Comparison of ENCODE assay signal across 8 cellular contexts in the genomic region with DNA sequence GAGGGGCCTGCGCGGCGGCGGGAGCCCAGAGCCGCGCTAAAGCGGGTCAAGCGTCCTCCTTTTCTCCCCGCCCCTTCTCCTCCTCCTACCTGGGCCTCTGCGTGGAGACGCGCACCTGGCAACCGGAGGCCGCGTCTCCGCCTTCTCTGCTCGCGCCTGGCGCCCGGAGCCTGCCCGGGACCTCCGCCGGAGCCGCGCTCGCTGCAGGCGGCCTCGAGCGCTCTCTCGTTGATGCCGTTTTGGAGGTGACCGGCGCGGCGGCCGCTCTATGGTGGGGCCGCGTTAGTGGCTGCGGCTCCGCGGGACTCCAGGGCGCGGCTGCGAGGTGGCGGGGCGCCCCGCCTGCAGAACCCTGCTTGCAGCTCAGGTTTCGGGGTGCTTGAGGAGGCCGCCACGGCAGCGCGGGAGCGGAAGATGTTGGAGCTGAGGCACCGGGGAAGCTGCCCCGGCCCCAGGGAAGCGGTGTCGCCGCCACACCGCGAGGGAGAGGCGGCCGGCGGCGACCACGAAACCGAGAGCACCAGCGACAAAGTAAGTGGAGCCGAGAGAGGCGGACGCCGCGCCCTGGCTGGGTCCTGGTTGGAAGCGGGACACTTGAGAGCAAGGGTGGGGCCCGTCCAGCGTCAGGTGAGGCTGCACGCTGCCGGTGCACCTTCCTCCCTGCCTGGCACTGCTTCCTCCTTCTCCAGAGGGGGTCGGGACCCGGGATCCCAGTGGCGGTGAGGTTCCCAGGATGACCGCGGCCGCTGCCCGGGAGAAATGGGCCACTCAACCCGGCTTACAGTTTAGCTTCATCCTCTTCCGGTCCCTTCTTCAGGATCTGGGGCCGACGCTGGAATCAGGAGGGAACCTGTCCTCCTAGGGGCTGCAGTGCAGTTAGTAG. TPM values are rescaled to one million over a fixed set of nuclear protein-coding genes. Genes with fewer than 3 reads are reported as not detected.
DNase-seq lines count a peak whose midpoint lies in the region; ATAC-seq, FAIRE-seq and TF ChIP-seq lines count a peak whose summit lies in the region.

A gene (plus strand): TSS at position 140 of the 883 bp plus-strand sequence. CDS start 275 bp downstream, at position 415.

- POLR2A ChIA-PET in RWPE1 (lab: Yijun Ruan, JAX; ENCODE audit: low non-redundant PET): no interaction called here

- CTCF ChIA-PET in RWPE1 (lab: Yijun Ruan, JAX): no interaction called here

- TF ChIP-seq CTCF in C4-2B (conservative IDR thresholded peaks at IDR 0.05) (no peak), RWPE1 (conservative IDR thresholded peaks at IDR 0.05; ENCODE audit: low read depth) (no peak), bronchial epithelial cell (IDR thresholded peaks at IDR 0.05; ENCODE audit: insufficient read depth, low read length, severe bottlenecking) (no peak)

- DNase-seq in RWPE1 (ENCODE audit: low spot score) (peak; percentile 49), bronchial epithelial cell (ENCODE audit: low read depth) (peak; percentile 22), occipital lobe (lab: John Stamatoyannopoulos, UW) (no peak)
- peak; percentile 8 for DNase-seq in stimulated activated CD8-positive, alpha-beta memory T cell treated with anti-CD3 and anti-CD28 coated beads, Interleukin-4, amount 100 ng/mL, for 24 hours (ENCODE audit: low read depth)

- peaks cover 2% of the 10 kb centered on the region for H3K36me3 ChIP-seq in bronchial epithelial cell (ENCODE audit: control insufficient read depth, insufficient read depth, low read length)

- H3K27me3 ChIP-seq in bronchial epithelial cell (ENCODE audit: control insufficient read depth, insufficient read depth, low read length): no peaks in the 10 kb centered on the region
- H3K27me3 ChIP-seq in layer of hippocampus (ENCODE audit: control insufficient read depth, insufficient read depth, low read length): no peaks in the 10 kb centered on the region

- ATAC-seq in GM19023 (IDR thresholded peaks at IDR 0.05; ENCODE audit: unreplicated experiment) (peak; percentile 54), HG03135 (IDR thresholded peaks at IDR 0.05; ENCODE audit: unreplicated experiment) (peak; percentile 49)

- no peak for FAIRE-seq in bronchial epithelial cell (lab: Jason Lieb, UNC)

- H3K27ac ChIP-seq in C4-2B (peak within 1 kb of the TSS; percentile 88), RWPE1 (peak within 1 kb of the TSS; percentile 83), layer of hippocampus (ENCODE audit: low read depth, low read length) (peak within 1 kb of the TSS; percentile 63)

- peak within 1 kb of the TSS; percentile 91 for H3K4me3 ChIP-seq in bronchial epithelial cell (ENCODE audit: low read depth, low read length)

RNA-seq across cellular contexts. Expression of the gene that starts here (rescaled TPM):
- total RNA-seq in bronchial epithelial cell (20.0 and 28.2 TPM in 2 replicates), occipital lobe (9.4 TPM)
